In genomic region chr9:94974154-94974860, GRCh38 we compare ENCODE assay signal across 20 cellular contexts.
DNase-seq lines count a peak whose midpoint lies in the region; ATAC-seq and TF ChIP-seq lines count a peak whose summit lies in the region.
"Had no signal": no experiment of that assay in that cellular context is flagged by ENCODE, and none has a peak within 500 bp of the region (broad histone marks: within the 10 kb centered on the region; RNA-seq: fewer than 3 reads in every experiment).

No MANE protein-coding gene starts in this region.

- H3K4me3 ChIP-seq in SK-N-SH (ENCODE audit: low read depth in 2 of 2, low read length in 1 of 2) (no peak overlapping the region), body of pancreas (no peak overlapping the region), mucosa of descending colon (no peak overlapping the region), thoracic aorta (peak overlapping the region; percentile 16)
- H3K4me3 ChIP-seq: upper lobe of right lung had no signal

- POLR2A ChIA-PET in SK-N-SH (lab: Yijun Ruan, JAX), result no interaction called here

- TF ChIP-seq POLR2A in body of pancreas (IDR thresholded peaks at IDR 0.05), result no peak

- H2AFZ ChIP-seq in SK-N-SH (ENCODE audit: low read depth), result no peak overlapping the region

- peak overlapping the region in 1 of 2 experiments; percentile 57; a peak in 3 of 4 replicates for H3K27ac ChIP-seq in SK-N-SH (ENCODE audit: low read depth in 2 of 2, low read length in 1 of 2)
- H3K27ac ChIP-seq in body of pancreas, result peak overlapping the region in 3 of 4 donors; percentile 88 to 95 (median 90)
- H3K27ac ChIP-seq in thoracic aorta, result peak overlapping the region; percentile 83 to 85
- H3K27ac ChIP-seq: foreskin keratinocyte, upper lobe of right lung had no signal

- DNase-seq in SK-N-SH (no peak), body of pancreas (no peak), mucosa of descending colon (no peak), thoracic aorta (ENCODE audit: low spot score) (no peak), GM19240 (ENCODE audit: insufficient read length, low spot score) (no peak), NCI-H69 (lab: John Stamatoyannopoulos, UW) (no peak)
- no peak for DNase-seq in activated T-cell treated with anti-CD3 and anti-CD28 coated beads, Interleukin-2, amount 50 U/mL, for 48 hours
- DNase-seq: 8988T; activated naive CD8-positive, alpha-beta T cell treated with anti-CD3 and anti-CD28 coated beads, Interleukin-2, amount 50 U/mL, for 24 hours; activated T-cell treated with anti-CD3 and anti-CD28 coated beads, Interleukin-2, amount 50 U/mL, for 4 hours; CD4-positive, CD25-positive, alpha-beta regulatory T cell; DMS79; foreskin keratinocyte; Karpas-422; NCI-H2171; NCI-H774; upper lobe of right lung had no signal

- H3K4me1 ChIP-seq in SK-N-SH (ENCODE audit: control insufficient read depth in 1 of 2, insufficient read depth in 2 of 2, low read depth in 1 of 2, low read length in 1 of 2) (peaks cover 17 to 29% of the 10 kb centered on the region in 2 experiments), body of pancreas (peaks cover 48% of the 10 kb centered on the region), mucosa of descending colon (ENCODE audit: low read depth) (peaks cover 3% of the 10 kb centered on the region), thoracic aorta (ENCODE audit: control insufficient read depth in 1 of 2, low read depth in 2 of 2) (peaks cover 20 to 34% of the 10 kb centered on the region in 2 donors)
- H3K4me1 ChIP-seq: foreskin keratinocyte had no signal

- H3K9me3 ChIP-seq in SK-N-SH (no peaks in the 10 kb centered on the region), body of pancreas (no peaks in the 10 kb centered on the region), mucosa of descending colon (no peaks in the 10 kb centered on the region), thoracic aorta (no peaks in the 10 kb centered on the region)
- H3K9me3 ChIP-seq: upper lobe of right lung had no signal

- H3K9me2 ChIP-seq in SK-N-SH, result no peaks in the 10 kb centered on the region

- no peaks in the 10 kb centered on the region for H3K27me3 ChIP-seq in SK-N-SH (ENCODE audit: insufficient read depth)
- H3K27me3 ChIP-seq in body of pancreas, result no peaks in the 10 kb centered on the region
- no peaks in the 10 kb centered on the region for H3K27me3 ChIP-seq in thoracic aorta (replicated peaks; ENCODE audit: insufficient read depth)
- H3K27me3 ChIP-seq: foreskin keratinocyte, upper lobe of right lung had no signal

- TF ChIP-seq RAD21 in SK-N-SH (IDR thresholded peaks at IDR 0.05; ENCODE audit: low read length), result no peak

- H3F3A ChIP-seq in SK-N-SH (replicated peaks; ENCODE audit: insufficient read depth), result peaks cover 4% of the 10 kb centered on the region

- H3K9ac ChIP-seq in SK-N-SH, result no peak overlapping the region

- H3K36me3 ChIP-seq in SK-N-SH (replicated peaks in 1 of 2; ENCODE audit: control insufficient read depth in 1 of 2, insufficient read depth in 2 of 2, low read length in 1 of 2) (peaks cover 0 to 3% of the 10 kb centered on the region in 2 experiments), body of pancreas (replicated peaks in 1 of 2; ENCODE audit: insufficient read depth in 1 of 2, low read depth in 2 of 2) (no peaks in the 10 kb centered on the region), mucosa of descending colon (ENCODE audit: low read depth) (no peaks in the 10 kb centered on the region), thoracic aorta (no peaks in the 10 kb centered on the region)
- H3K36me3 ChIP-seq: upper lobe of right lung had no signal

- intact Hi-C loops in body of pancreas (cut with DNase I), result no loop called here
- intact Hi-C loops in mucosa of descending colon (cut with DNase I, micrococcal nuclease), result no loop called here

- CTCF ChIA-PET in SK-N-SH (lab: Yijun Ruan, JAX), result interaction anchor here (0.6 to 1.3 kb wide), 4 partner anchors 10 to 157 kb away, joined by 3 read pairs; no protein-coding TSS in a partner anchor

- TF ChIP-seq CTCF in SK-N-SH (IDR thresholded peaks at IDR 0.05) (no peak), body of pancreas (IDR thresholded peaks at IDR 0.05) (no peak), mucosa of descending colon (IDR thresholded peaks at IDR 0.05) (no peak), thoracic aorta (IDR thresholded peaks at IDR 0.05) (no peak)

- no peak overlapping the region for H3K4me2 ChIP-seq in SK-N-SH

- ATAC-seq in SK-N-SH treated with all-trans-retinoic acid at 6 μM for 48 hours, result peak; percentile 15; the same call in 2 of the 3 replicates
- ATAC-seq in body of pancreas, result no peak
- ATAC-seq in mucosa of descending colon, result peak; percentile 23
- ATAC-seq in thoracic aorta (ENCODE audit: insufficient number of reproducible peaks, low FRiP score, low read depth), result no peak
- ATAC-seq: activated naive CD8-positive, alpha-beta T cell treated with anti-CD3 and anti-CD28 coated beads, Interleukin-2, amount 50 U/mL, for 24 hours; activated T-cell treated with anti-CD3 and anti-CD28 coated beads, Interleukin-2, amount 50 U/mL, for 4 hours; foreskin keratinocyte; Panc1; stimulated activated effector memory CD8-positive, alpha-beta T cell treated with anti-CD3 and anti-CD28 coated beads, Interleukin-12 subunit alpha, Interleukin-12 subunit beta, amount 100 ng/mL, for 72 hours; upper lobe of right lung had no signal

- 89% methylated on average over 10 of the region's 10 CpGs for WGBS in SK-N-SH (ENCODE audit: low lambda C conversion rate)
- WGBS in body of pancreas, 2 donors, result 77 to 79% methylated on average over 10 of the region's 10 CpGs

- H4K20me1 ChIP-seq in SK-N-SH (ENCODE audit: insufficient read depth), result no peaks in the 10 kb centered on the region

- no peaks in the 10 kb centered on the region for H3K79me2 ChIP-seq in SK-N-SH (ENCODE audit: insufficient read depth)

- TF ChIP-seq EP300 in SK-N-SH (IDR thresholded peaks at IDR 0.05; ENCODE audit: borderline replicate concordance in 1 of 2, low read depth in 1 of 2, low read length in 1 of 2), result no peak

TF ChIP-seq in SK-N-SH treated with all-trans-retinoic acid at 6 μM for 48 hours, 23 proteins besides CTCF, POLR2A, EP300 and RAD21:
- TF ChIP-seq TCF4 (CRISPR knock-in tag; IDR thresholded peaks at IDR 0.05; ENCODE audit: borderline replicate concordance), result no peak
- TF ChIP-seq TOX (CRISPR knock-in tag; IDR thresholded peaks at IDR 0.05; ENCODE audit: borderline replicate concordance), result no peak
- no peak for TF ChIP-seq CREB5 (CRISPR knock-in tag; IDR thresholded peaks at IDR 0.05; ENCODE audit: low read depth)
- no peak for TF ChIP-seq ESRRG (CRISPR knock-in tag; IDR thresholded peaks at IDR 0.05)
- TF ChIP-seq BACH2 (CRISPR knock-in tag; IDR thresholded peaks at IDR 0.05; ENCODE audit: borderline replicate concordance), result no peak
- TF ChIP-seq RARB (CRISPR knock-in tag; IDR thresholded peaks at IDR 0.05), result no peak
- TF ChIP-seq ZFP3 (CRISPR knock-in tag; IDR thresholded peaks at IDR 0.05), result no peak
- TF ChIP-seq ARNTL (CRISPR knock-in tag; IDR thresholded peaks at IDR 0.05; ENCODE audit: borderline replicate concordance, low read depth), result no peak
- TF ChIP-seq ZFP30 (CRISPR knock-in tag; IDR thresholded peaks at IDR 0.05), result no peak

TF ChIP-seq in SK-N-SH, 30 proteins besides CTCF, POLR2A, EP300 and RAD21:
- TF ChIP-seq SMC3 (IDR thresholded peaks at IDR 0.05; ENCODE audit: low read depth, low read length) (no peak), IRF3 (IDR thresholded peaks at IDR 0.05; ENCODE audit: low read depth, low read length) (no peak), FOXJ3 (CRISPR knock-in tag; IDR thresholded peaks at IDR 0.05) (no peak), GATA2 (CRISPR knock-in tag; IDR thresholded peaks at IDR 0.05) (no peak), FOXM1 (IDR thresholded peaks at IDR 0.05; ENCODE audit: low read depth) (no peak), YY1 (IDR thresholded peaks at IDR 0.05; ENCODE audit: low read depth) (no peak), PBX3 (IDR thresholded peaks at IDR 0.05) (no peak), ZBTB33 (IDR thresholded peaks at IDR 0.05; ENCODE audit: borderline replicate concordance, low read depth) (no peak), POLR2AphosphoS5 (IDR thresholded peaks at IDR 0.05; ENCODE audit: low read depth, low read length) (no peak), NFIC (IDR thresholded peaks at IDR 0.05; ENCODE audit: borderline replicate concordance) (no peak)

Comparison
In these comparisons a context has a peak if more than half of its experiments do, and no peak if none do; other contexts are left out.
1. ATAC-seq: peak in SK-N-SH treated with all-trans-retinoic acid at 6 μM for 48 hours (single experiment) and mucosa of descending colon (single experiment); none in body of pancreas (single experiment) and thoracic aorta (single experiment).